In the genomic region with DNA sequence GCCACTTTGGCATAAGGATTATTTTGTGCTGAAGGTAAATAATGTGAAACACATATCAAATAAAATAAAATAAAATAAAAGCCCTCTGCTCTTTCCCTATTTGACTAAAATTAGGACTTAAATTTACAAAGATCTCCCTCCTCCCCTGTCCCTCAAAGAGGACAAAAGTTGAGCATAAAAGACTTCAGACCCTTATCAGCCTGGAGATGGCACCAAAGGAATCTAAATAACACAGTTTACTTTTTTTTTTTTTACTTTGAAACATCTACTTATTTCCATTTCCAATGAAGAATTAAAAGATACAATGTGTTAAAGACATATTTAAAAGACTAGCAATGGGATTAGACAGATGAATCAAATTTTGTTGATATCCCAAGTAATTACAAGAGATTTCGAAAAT, we compare ENCODE assay signal across 1 cellular context.
TF ChIP-seq lines count a peak whose summit lies in the region.

No MANE protein-coding gene starts in this region.

TF ChIP-seq in H1, 55 proteins besides CTCF, POLR2A, EP300 and RAD21:
- TF ChIP-seq, protein P1, sequence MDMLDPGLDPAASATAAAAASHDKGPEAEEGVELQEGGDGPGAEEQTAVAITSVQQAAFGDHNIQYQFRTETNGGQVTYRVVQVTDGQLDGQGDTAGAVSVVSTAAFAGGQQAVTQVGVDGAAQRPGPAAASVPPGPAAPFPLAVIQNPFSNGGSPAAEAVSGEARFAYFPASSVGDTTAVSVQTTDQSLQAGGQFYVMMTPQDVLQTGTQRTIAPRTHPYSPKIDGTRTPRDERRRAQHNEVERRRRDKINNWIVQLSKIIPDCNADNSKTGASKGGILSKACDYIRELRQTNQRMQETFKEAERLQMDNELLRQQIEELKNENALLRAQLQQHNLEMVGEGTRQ (IDR thresholded peaks at IDR 0.05; ENCODE audit: low read length), result no peak
- no peak for TF ChIP-seq RBBP5 (IDR thresholded peaks at IDR 0.05; ENCODE audit: borderline replicate concordance, low read depth, low read length)
- TF ChIP-seq, protein P2, sequence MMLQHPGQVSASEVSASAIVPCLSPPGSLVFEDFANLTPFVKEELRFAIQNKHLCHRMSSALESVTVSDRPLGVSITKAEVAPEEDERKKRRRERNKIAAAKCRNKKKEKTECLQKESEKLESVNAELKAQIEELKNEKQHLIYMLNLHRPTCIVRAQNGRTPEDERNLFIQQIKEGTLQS (IDR thresholded peaks at IDR 0.05; ENCODE audit: insufficient read depth, low read depth, low read length), result no peak
- TF ChIP-seq SIRT6 (IDR thresholded peaks at IDR 0.05; ENCODE audit: low read length), result no peak
- TF ChIP-seq BACH1 (IDR thresholded peaks at IDR 0.05; ENCODE audit: low read length), result no peak
- no peak for TF ChIP-seq TEAD4 (IDR thresholded peaks at IDR 0.05; ENCODE audit: low read depth, low read length)
- TF ChIP-seq FOSL1 (IDR thresholded peaks at IDR 0.05; ENCODE audit: insufficient read depth, low read depth, low read length), result no peak
- TF ChIP-seq, protein P3, sequence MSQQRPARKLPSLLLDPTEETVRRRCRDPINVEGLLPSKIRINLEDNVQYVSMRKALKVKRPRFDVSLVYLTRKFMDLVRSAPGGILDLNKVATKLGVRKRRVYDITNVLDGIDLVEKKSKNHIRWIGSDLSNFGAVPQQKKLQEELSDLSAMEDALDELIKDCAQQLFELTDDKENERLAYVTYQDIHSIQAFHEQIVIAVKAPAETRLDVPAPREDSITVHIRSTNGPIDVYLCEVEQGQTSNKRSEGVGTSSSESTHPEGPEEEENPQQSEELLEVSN (IDR thresholded peaks at IDR 0.05), result no peak
- TF ChIP-seq RXRA (IDR thresholded peaks at IDR 0.05; ENCODE audit: insufficient read depth, low read depth, low read length), result no peak
TF ChIP-seq in H1: peak in this region for 0.
